Comparison of ENCODE assay signal across 8 cellular contexts in genomic region chr3:30607032-30607833, GRCh38. TPM values are rescaled to one million over a fixed set of nuclear protein-coding genes. Genes with fewer than 3 reads are reported as not detected.
DNase-seq lines count a peak whose midpoint lies in the region; ATAC-seq and TF ChIP-seq lines count a peak whose summit lies in the region.

No MANE protein-coding gene starts in this region.

- peak overlapping the region; percentile 63 for H3K4me3 ChIP-seq in GM06990 (replicated peaks; ENCODE audit: low read depth, low read length)
- H3K4me3 ChIP-seq in HCT116 (replicated peaks in 1 of 2; ENCODE audit: low read depth in 1 of 2, low read length in 2 of 2), result peak overlapping the region; percentile 76 to 84
- peak overlapping the region; percentile 87 to 97 for H3K4me3 ChIP-seq in muscle layer of duodenum (ENCODE audit: low read depth in 1 of 2, low read length in 2 of 2)

- POLR2A ChIA-PET in HCT116 (lab: Charles Lee), result no interaction called here

- peak overlapping the region; percentile 90 for H3K9ac ChIP-seq in HCT116 (ENCODE audit: low read length)

- ATAC-seq in HCT116, result no peak

- H3K9me2 ChIP-seq in HCT116 (ENCODE audit: insufficient read depth), result no peaks in the 10 kb centered on the region

- H3K27me3 Mint-ChIP-seq in stimulated activated naive CD8-positive, alpha-beta T cell treated with anti-CD3 and anti-CD28 coated beads, Interleukin-15, Interleukin-2, amounts not matched to agents 100 ng/mL and 50 ng/mL, for 24 hours, result no peaks in the 10 kb centered on the region

- H3K4me2 ChIP-seq in HCT116 (ENCODE audit: low read length), result peak overlapping the region; percentile 86

- no peak for TF ChIP-seq POLR2A in HCT116 (IDR thresholded peaks at IDR 0.05; ENCODE audit: borderline replicate concordance, extremely low read depth, insufficient read depth, insufficient read length)

- H3K36me3 Mint-ChIP-seq in stimulated activated naive CD8-positive, alpha-beta T cell treated with anti-CD3 and anti-CD28 coated beads, Interleukin-15, Interleukin-2, amounts not matched to agents 100 ng/mL and 50 ng/mL, for 24 hours (ENCODE audit: low read depth), result peaks cover 36% of the 10 kb centered on the region

- peak overlapping the region; percentile 96 for H3K27ac Mint-ChIP-seq in stimulated activated naive CD8-positive, alpha-beta T cell treated with anti-CD3 and anti-CD28 coated beads, Interleukin-15, Interleukin-2, amounts not matched to agents 100 ng/mL and 50 ng/mL, for 24 hours

- H2AFZ ChIP-seq in HCT116 (ENCODE audit: low read depth, low read length, poor library complexity, severe bottlenecking), result no peak overlapping the region

- H3K4me3 Mint-ChIP-seq in stimulated activated naive CD8-positive, alpha-beta T cell treated with anti-CD3 and anti-CD28 coated beads, Interleukin-15, Interleukin-2, amounts not matched to agents 100 ng/mL and 50 ng/mL, for 24 hours, result peak overlapping the region; percentile 96

- peaks cover 68% of the 10 kb centered on the region for H3K4me1 Mint-ChIP-seq in stimulated activated naive CD8-positive, alpha-beta T cell treated with anti-CD3 and anti-CD28 coated beads, Interleukin-15, Interleukin-2, amounts not matched to agents 100 ng/mL and 50 ng/mL, for 24 hours (ENCODE audit: low read depth)

- RAD21 ChIA-PET in HCT116 (lab: Charles Lee; ENCODE audit: low non-redundant PET in 1 of 2, low total read pairs in 2 of 2, uncharacterized antibody in 2 of 2, unreplicated experiment in 2 of 2), result interaction anchor here (1.2 to 1.3 kb wide), 2 partner anchors 81 to 288 kb away, joined by 3 to 4 read pairs; no protein-coding TSS in a partner anchor

- H3K27me3 ChIP-seq in GM06990 (replicated peaks; ENCODE audit: control insufficient read depth, insufficient read depth, low read length) (no peaks in the 10 kb centered on the region; the same call in 1 of the 2 replicates), HCT116 (ENCODE audit: insufficient read depth, low read length) (no peaks in the 10 kb centered on the region), muscle layer of duodenum (ENCODE audit: low read depth, low read length) (no peaks in the 10 kb centered on the region)

- H3K9me3 ChIP-seq in HCT116 (ENCODE audit: control insufficient read depth in 1 of 2, insufficient read depth in 1 of 2, low read depth in 1 of 2, low read length in 2 of 2) (no peaks in the 10 kb centered on the region), muscle layer of duodenum (ENCODE audit: control insufficient read depth in 1 of 2, low read length in 2 of 2) (no peaks in the 10 kb centered on the region)

- H3K79me2 ChIP-seq in HCT116 (ENCODE audit: insufficient read depth, low read length), result peaks cover 58% of the 10 kb centered on the region

- intact Hi-C loops in HCT116 (cut with micrococcal nuclease), result loop anchor here (5.0 kb wide), 3 partner anchors 50 to 320 kb away; no protein-coding TSS in a partner anchor

- no peak for TF ChIP-seq RAD21 in HCT116 (IDR thresholded peaks at IDR 0.05; ENCODE audit: low read depth)

- H3K9me3 Mint-ChIP-seq in stimulated activated naive CD8-positive, alpha-beta T cell treated with anti-CD3 and anti-CD28 coated beads, Interleukin-15, Interleukin-2, amounts not matched to agents 100 ng/mL and 50 ng/mL, for 24 hours, result no peaks in the 10 kb centered on the region

- peaks cover 5% of the 10 kb centered on the region for H4K20me1 ChIP-seq in HCT116 (ENCODE audit: insufficient read depth)

- CTCF ChIA-PET in HCT116 (lab: Charles Lee), result no interaction called here

- H3K36me3 ChIP-seq in GM06990 (ENCODE audit: control insufficient read depth, insufficient read depth, low read length) (no peaks in the 10 kb centered on the region), HCT116 (ENCODE audit: control insufficient read depth in 1 of 2, insufficient read depth in 2 of 2, low read length in 2 of 2) (0 out of 4 replicates have a peak, but pooled peaks cover 0 to 7% of the 10 kb centered on the region in 2 experiments), muscle layer of duodenum (ENCODE audit: control insufficient read depth in 1 of 2, insufficient read depth in 2 of 2, low read length in 2 of 2) (no peaks in the 10 kb centered on the region)

- BruUV-seq in HCT116 (replicated peaks; lab: Mats Ljungman, UMichigan), result TSS peak; percentile 11

- H3K27ac ChIP-seq in HCT116 (ENCODE audit: low read depth, low read length), result peak overlapping the region; percentile 98
- peak overlapping the region; percentile 96 for H3K27ac ChIP-seq in epithelial cell of prostate
- peak overlapping the region; percentile 97 for H3K27ac ChIP-seq in muscle layer of duodenum (ENCODE audit: low read length)

- TF ChIP-seq CTCF in GM06990 (IDR thresholded peaks at IDR 0.05; ENCODE audit: insufficient read depth, low read length, poor library complexity, severe bottlenecking) (no peak), HCT116 (IDR thresholded peaks at IDR 0.05 in 2 of 3, conservative IDR thresholded peaks at IDR 0.05 in 1 of 3; ENCODE audit: borderline replicate concordance in 1 of 3, insufficient read depth in 1 of 3, low read depth in 2 of 3, low read length in 2 of 3) (no peak)

- H3K4me1 ChIP-seq in HCT116 (ENCODE audit: control insufficient read depth in 1 of 2, insufficient read depth in 2 of 2, low read length in 2 of 2), result peaks cover 55 to 74% of the 10 kb centered on the region in 2 experiments
- H3K4me1 ChIP-seq in muscle layer of duodenum (ENCODE audit: control insufficient read depth in 1 of 2, insufficient read depth in 2 of 2, low read length in 2 of 2), result peaks cover 16 to 17% of the 10 kb centered on the region in 2 donors

- DNase-seq in GM06990 (ENCODE audit: extremely low read depth, insufficient read length), result peak; percentile 49
- DNase-seq in HCT116 (ENCODE audit: low read depth, low spot score), result no peak
- DNase-seq in NAMALWA (ENCODE audit: low spot score), result peak; percentile 82
- DNase-seq in activated CD8-positive, alpha-beta memory T cell treated with anti-CD3 and anti-CD28 coated beads for 24 hours, result peak; percentile 89
- no peak for DNase-seq in epithelial cell of prostate (ENCODE audit: low read depth, low spot score)
- DNase-seq in NCI-H2171 treated with DMSO at 0.1 percent for 48 hours (lab: John Stamatoyannopoulos, UW), result no peak

TF ChIP-seq in HCT116, 20 proteins besides CTCF, POLR2A, EP300 and RAD21:
- TF ChIP-seq POLR2AphosphoS5 (IDR thresholded peaks at IDR 0.05; ENCODE audit: low read depth, low read length) (peak; percentile 24; the same call in 1 of the 2 replicates), CEBPB (IDR thresholded peaks at IDR 0.05; ENCODE audit: low read depth) (no peak), ZFX (IDR thresholded peaks at IDR 0.05) (peak; percentile 55)
TF ChIP-seq in HCT116: peak in this region for 2.

RNA-seq across cellular contexts. Expression of gene TGFBR2, which starts 0.8 kb away (rescaled TPM):
- total RNA-seq in HCT116 (2021; ENCODE audit: unreplicated experiment), result 22.5 TPM
- 8.1 and 8.9 TPM in 2 replicates for polyA plus RNA-seq in HCT116 (2012)

Comparison
In these comparisons a context has a peak if more than half of its experiments do, and no peak if none do; other contexts are left out.
1. DNase-seq: peak in GM06990 (single experiment), NAMALWA (single experiment) and activated CD8-positive, alpha-beta memory T cell treated with anti-CD3 and anti-CD28 coated beads for 24 hours (single experiment); none in HCT116 (single experiment), epithelial cell of prostate (single experiment) and NCI-H2171 treated with DMSO at 0.1 percent for 48 hours (single experiment).
2. Peak in every context shown above with its lines, with median percentiles within 50 percentile points of each other: H3K4me3 ChIP-seq and H3K27ac ChIP-seq.